29 cellular contexts compared by ENCODE assay signal in the genomic region with DNA sequence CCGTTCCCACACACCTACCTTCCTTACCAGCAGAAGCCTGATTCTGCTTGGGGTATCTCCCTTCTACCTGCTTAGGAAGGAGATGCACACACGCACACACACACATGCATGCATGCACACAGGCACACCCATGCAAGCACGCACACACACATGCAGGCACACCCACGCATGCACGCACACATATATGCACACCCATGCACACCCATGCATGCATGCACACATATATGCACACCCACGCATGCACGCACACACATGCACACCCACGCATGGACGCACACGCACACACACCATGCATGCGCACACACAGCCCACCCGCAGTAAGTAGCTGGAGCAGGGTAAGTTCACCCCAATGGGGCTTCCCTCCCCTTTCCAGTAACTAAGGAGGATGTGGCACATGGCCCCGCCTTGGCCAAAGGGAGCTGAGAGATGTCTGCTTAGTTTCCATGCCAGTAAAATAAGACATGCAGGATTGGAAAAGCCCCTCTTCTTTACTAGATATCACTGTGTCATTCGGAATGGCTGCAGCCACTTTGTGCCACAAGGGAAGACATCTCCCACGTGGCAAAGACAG. TPM values are rescaled to one million over a fixed set of nuclear protein-coding genes. Genes with fewer than 3 reads are reported as not detected.
DNase-seq lines count a peak whose midpoint lies in the region; FAIRE-seq and TF ChIP-seq lines count a peak whose summit lies in the region.
"Had no signal": no experiment of that assay in that cellular context is flagged by ENCODE, and none has a peak within 500 bp of the region (broad histone marks: within the 10 kb centered on the region; RNA-seq: fewer than 3 reads in every experiment).

No MANE protein-coding gene starts in this region.

- H2BK15ac ChIP-seq in H1 (ENCODE audit: low read length): no peak overlapping the region

- H3K27me3 Mint-ChIP-seq in activated CD4-positive, alpha-beta memory T cell treated with anti-CD3 and anti-CD28 coated beads, Interleukin-2, amount 10 ng/mL, durations not matched to agents 7 days and 5 days: no peaks in the 10 kb centered on the region
- no peaks in the 10 kb centered on the region for H3K27me3 Mint-ChIP-seq in activated CD4-positive, alpha-beta memory T cell treated with anti-CD3 and anti-CD28 coated beads for 36 hours
- no peaks in the 10 kb centered on the region for H3K27me3 Mint-ChIP-seq in T-helper 1 cell treated with Interleukin-12 subunit alpha and Interleukin-12 subunit beta and Interleukin-4 antibody, amounts not matched to agents 30 μg/mL and 1 μg/mL, for 36 hours (ENCODE audit: low read depth)
- H3K27me3 Mint-ChIP-seq: activated T-cell treated with anti-CD3 and anti-CD28 coated beads, Interleukin-2, amount 50 U/mL, for 24 hours; CD8-positive, alpha-beta memory T cell; effector memory CD8-positive, alpha-beta T cell; stimulated activated naive B cell treated with anti-CD40 and anti-IgM and Interleukin-4, amounts not matched to agents 10 μg/mL and 1 μg/mL and 100 μg/mL, for 72 hours had no signal

- H3K9me3 Mint-ChIP-seq in activated CD4-positive, alpha-beta memory T cell treated with anti-CD3 and anti-CD28 coated beads, Interleukin-2, amount 10 ng/mL, durations not matched to agents 7 days and 5 days: peaks cover 2% of the 10 kb centered on the region
- peaks cover 5% of the 10 kb centered on the region for H3K9me3 Mint-ChIP-seq in activated CD4-positive, alpha-beta memory T cell treated with anti-CD3 and anti-CD28 coated beads for 36 hours
- H3K9me3 Mint-ChIP-seq in T-helper 1 cell treated with Interleukin-12 subunit alpha and Interleukin-12 subunit beta and Interleukin-4 antibody, amounts not matched to agents 30 μg/mL and 1 μg/mL, for 36 hours: peaks cover 8% of the 10 kb centered on the region
- H3K9me3 Mint-ChIP-seq: CD8-positive, alpha-beta memory T cell had no signal

- H4K8ac ChIP-seq in H1 (ENCODE audit: extremely low read depth, insufficient read depth, low read length): no peak overlapping the region

- H2AFZ ChIP-seq in H1 (ENCODE audit: low read length): no peak overlapping the region

- CTCF ChIA-PET in activated CD4-positive, alpha-beta memory T cell treated with anti-CD3 and anti-CD28 coated beads, Interleukin-2, amount 10 ng/mL, durations not matched to agents 7 days and 5 days (lab: Charles Lee): interaction anchor here (1.2 kb wide), 1 partner anchor 18 kb away, joined by 3 read pairs; no protein-coding TSS in a partner anchor
- CTCF ChIA-PET in activated CD4-positive, alpha-beta memory T cell treated with anti-CD3 and anti-CD28 coated beads for 36 hours (lab: Charles Lee): no interaction called here
- CTCF ChIA-PET in H1 (lab: Charles Lee; ENCODE audit: partially characterized antibody): interaction anchor here (0.5 kb wide), 1 partner anchor 161 kb away, joined by 3 read pairs; no protein-coding TSS in a partner anchor

- H2BK5ac ChIP-seq in H1 (ENCODE audit: low read depth, low read length): peak overlapping the region; percentile 18; the same call in 1 of the 2 replicates

- H3K27ac ChIP-seq in H1 (ENCODE audit: low read depth, low read length): no peak overlapping the region
- H3K27ac ChIP-seq: cardiac muscle cell had no signal

- TF ChIP-seq EP300 in H1 (IDR thresholded peaks at IDR 0.05; ENCODE audit: borderline replicate concordance in 1 of 2, low read depth in 2 of 2, low read length in 2 of 2): no peak

- no peak overlapping the region for H2BK120ac ChIP-seq in H1 (replicated peaks; ENCODE audit: low read depth, low read length)

- no peak for TF ChIP-seq POLR2A in H1 (IDR thresholded peaks at IDR 0.05; ENCODE audit: control extremely low read depth in 1 of 2, low read depth in 2 of 2, low read length in 2 of 2)

- H2BK12ac ChIP-seq in H1 (ENCODE audit: low read depth, low read length): no peak overlapping the region

- intact Hi-C loops in activated CD4-positive, alpha-beta memory T cell treated with anti-CD3 and anti-CD28 coated beads for 36 hours (cut with micrococcal nuclease): no loop called here
- intact Hi-C loops in posterior vena cava (cut with DNase I): no loop called here

- peaks cover 41% of the 10 kb centered on the region for H3K4me1 Mint-ChIP-seq in activated CD4-positive, alpha-beta memory T cell treated with anti-CD3 and anti-CD28 coated beads, Interleukin-2, amount 10 ng/mL, durations not matched to agents 7 days and 5 days
- H3K4me1 Mint-ChIP-seq in activated CD4-positive, alpha-beta memory T cell treated with anti-CD3 and anti-CD28 coated beads for 36 hours (ENCODE audit: low read depth): peaks cover 38% of the 10 kb centered on the region
- peaks cover 41% of the 10 kb centered on the region for H3K4me1 Mint-ChIP-seq in T-helper 1 cell treated with Interleukin-12 subunit alpha and Interleukin-12 subunit beta and Interleukin-4 antibody, amounts not matched to agents 30 μg/mL and 1 μg/mL, for 36 hours (ENCODE audit: low read depth)

- no peak for TF ChIP-seq CTCF in H1 (IDR thresholded peaks at IDR 0.05; ENCODE audit: control extremely low read depth in 1 of 3, insufficient read depth in 1 of 3, low read depth in 1 of 3, low read length in 3 of 3)

- no peak overlapping the region for H2BK20ac ChIP-seq in H1 (ENCODE audit: low read length)

- H4K5ac ChIP-seq in H1 (ENCODE audit: insufficient read length, low read depth, low read length): no peak overlapping the region

- H3K4me3 ChIP-seq in H1 (ENCODE audit: extremely low read depth in 1 of 4, insufficient read depth in 2 of 4, low read depth in 3 of 4, low read length in 4 of 4): no peak overlapping the region
- H3K4me3 ChIP-seq: cardiac muscle cell, lung, mucosa of descending colon had no signal

- FAIRE-seq in H1 (lab: Jason Lieb, UNC): no peak
- FAIRE-seq: A204.1 had no signal

- H3K79me1 ChIP-seq in H1 (ENCODE audit: low read depth, low read length): no peaks in the 10 kb centered on the region

- H3K4ac ChIP-seq in H1 (replicated peaks; ENCODE audit: insufficient read length, low read depth, low read length): no peak overlapping the region

- H3K4me1 ChIP-seq in H1 (replicated peaks in 1 of 4; ENCODE audit: control insufficient read depth in 3 of 4, insufficient read depth in 4 of 4, low read length in 3 of 4): peaks cover 0 to 5% (median 3%) of the 10 kb centered on the region in 4 experiments; a peak in 4 of 7 replicates

- H4K20me1 ChIP-seq in H1 (replicated peaks in 1 of 2; ENCODE audit: control insufficient read depth in 1 of 2, insufficient read depth in 2 of 2, low read length in 2 of 2): peaks cover 2% of the 10 kb centered on the region in 2 experiments

- no peak overlapping the region for H3K23ac ChIP-seq in H1 (ENCODE audit: insufficient read length)

- H3K36me3 Mint-ChIP-seq in activated CD4-positive, alpha-beta memory T cell treated with anti-CD3 and anti-CD28 coated beads, Interleukin-2, amount 10 ng/mL, durations not matched to agents 7 days and 5 days (ENCODE audit: low read depth): peaks cover 13% of the 10 kb centered on the region
- peaks cover 3% of the 10 kb centered on the region for H3K36me3 Mint-ChIP-seq in activated CD4-positive, alpha-beta memory T cell treated with anti-CD3 and anti-CD28 coated beads for 36 hours
- H3K36me3 Mint-ChIP-seq in T-helper 1 cell treated with Interleukin-12 subunit alpha and Interleukin-12 subunit beta and Interleukin-4 antibody, amounts not matched to agents 30 μg/mL and 1 μg/mL, for 36 hours (ENCODE audit: low read depth): peaks cover 5% of the 10 kb centered on the region
- H3K36me3 Mint-ChIP-seq: CD8-positive, alpha-beta memory T cell had no signal

- no peak overlapping the region for H3K4me3 Mint-ChIP-seq in activated CD4-positive, alpha-beta memory T cell treated with anti-CD3 and anti-CD28 coated beads, Interleukin-2, amount 10 ng/mL, durations not matched to agents 7 days and 5 days
- no peak overlapping the region for H3K4me3 Mint-ChIP-seq in activated CD4-positive, alpha-beta memory T cell treated with anti-CD3 and anti-CD28 coated beads for 36 hours
- peak overlapping the region; percentile 63 for H3K4me3 Mint-ChIP-seq in T-helper 1 cell treated with Interleukin-12 subunit alpha and Interleukin-12 subunit beta and Interleukin-4 antibody, amounts not matched to agents 30 μg/mL and 1 μg/mL, for 36 hours
- H3K4me3 Mint-ChIP-seq: neural crest cell; stimulated activated naive B cell treated with anti-CD40 and anti-IgM and Interleukin-4, amounts not matched to agents 10 μg/mL and 1 μg/mL and 100 μg/mL, for 72 hours had no signal

- H2AK5ac ChIP-seq in H1 (ENCODE audit: low read depth, low read length): no peak overlapping the region

- DNase-seq in activated CD4-positive, alpha-beta memory T cell treated with anti-CD3 and anti-CD28 coated beads, Interleukin-2, amount 10 ng/mL, durations not matched to agents 7 days and 5 days: peak; percentile 31
- no peak for DNase-seq in activated CD4-positive, alpha-beta memory T cell treated with anti-CD3 and anti-CD28 coated beads for 36 hours
- DNase-seq in H1 (ENCODE audit: low read depth in 1 of 2, low spot score in 2 of 2): no peak
- DNase-seq in posterior vena cava (ENCODE audit: low spot score): peak; percentile 45
- no peak for DNase-seq in stimulated activated CD4-positive, alpha-beta T cell treated with anti-CD3 and anti-CD28 coated beads, Interleukin-4, amount 100 ng/mL, for 4 hours
- no peak for DNase-seq in NCI-H1105 (lab: John Stamatoyannopoulos, UW)
- no peak for DNase-seq in AG20443 (ENCODE audit: low spot score)
- DNase-seq: activated naive CD4-positive, alpha-beta T cell; activated T-cell treated with anti-CD3 and anti-CD28 coated beads, Interleukin-2, amount 50 U/mL, for 24 hours; AML-193; aorta; CD8-positive, alpha-beta memory T cell; effector memory CD8-positive, alpha-beta T cell; erythroblast; mucosa of descending colon; NCI-H1092; NCI-H1930; NCI-H526 treated with DMSO at 0.1 percent for 48 hours; Right ventricle myocardium superior; stimulated activated CD4-positive, alpha-beta T cell treated with anti-CD3 and anti-CD28 coated beads, Interleukin-12 subunit alpha, Interleukin-12 subunit beta, amount 100 ng/mL, for 4 hours; stimulated activated CD4-positive, alpha-beta T cell treated with anti-CD3 and anti-CD28 coated beads, Interleukin-4, amount 100 ng/mL, for 1 hour; stimulated activated naive B cell treated with anti-CD40 and anti-IgM and Interleukin-4, amounts not matched to agents 10 μg/mL and 1 μg/mL and 100 μg/mL, for 72 hours; T1000 had no signal

- no peak for TF ChIP-seq RAD21 in H1 (IDR thresholded peaks at IDR 0.05 in 1 of 2, conservative IDR thresholded peaks at IDR 0.05 in 1 of 2; ENCODE audit: low read depth in 2 of 2, low read length in 2 of 2)

- 88% methylated on average over 15 of the region's 15 CpGs; no CpG with 5 or more reads in 1 of the 2 experiments for WGBS in H1 (ENCODE audit: extremely low coverage in 1 of 2, insufficient coverage in 1 of 2, insufficient read length in 1 of 2, insufficient replicate concordance in 2 of 2, low coverage in 1 of 2, low lambda C conversion rate in 2 of 2, missing lambda C conversion rate in 1 of 2), 2 experiments

- H3K14ac ChIP-seq in H1 (ENCODE audit: insufficient read length): no peak overlapping the region

- no peaks in the 10 kb centered on the region for H3K36me3 ChIP-seq in H1 (ENCODE audit: control insufficient read depth in 2 of 4, insufficient read depth in 4 of 4, low read length in 3 of 4)
- H3K36me3 ChIP-seq: cardiac muscle cell had no signal

- H4K91ac ChIP-seq in H1 (replicated peaks; ENCODE audit: insufficient read length, low read length): no peak overlapping the region

- no peaks in the 10 kb centered on the region for H3K23me2 ChIP-seq in H1 (ENCODE audit: low read depth, low read length)

- no peak overlapping the region for H3K56ac ChIP-seq in H1 (replicated peaks; ENCODE audit: insufficient read length, low read depth, low read length)

- POLR2A ChIA-PET in activated CD4-positive, alpha-beta memory T cell treated with anti-CD3 and anti-CD28 coated beads, Interleukin-2, amount 10 ng/mL, durations not matched to agents 7 days and 5 days (lab: Charles Lee): interaction anchor here (1.4 kb wide), 1 partner anchor 33 kb away, joined by 3 read pairs; no protein-coding TSS in a partner anchor
- POLR2A ChIA-PET in activated CD4-positive, alpha-beta memory T cell treated with anti-CD3 and anti-CD28 coated beads for 36 hours (lab: Charles Lee): no interaction called here
- POLR2A ChIA-PET in H1 (lab: Charles Lee; ENCODE audit: partially characterized antibody): no interaction called here

- no peak overlapping the region for H3K9ac ChIP-seq in H1 (replicated peaks in 1 of 4; ENCODE audit: extremely low read depth in 1 of 4, low read depth in 3 of 4, low read length in 3 of 4)

- no peaks in the 10 kb centered on the region for H3K79me2 ChIP-seq in H1 (ENCODE audit: control insufficient read depth in 1 of 2, insufficient read depth in 2 of 2, low read length in 2 of 2)

- no peak overlapping the region for H3K27ac Mint-ChIP-seq in activated CD4-positive, alpha-beta memory T cell treated with anti-CD3 and anti-CD28 coated beads, Interleukin-2, amount 10 ng/mL, durations not matched to agents 7 days and 5 days
- no peak overlapping the region for H3K27ac Mint-ChIP-seq in activated CD4-positive, alpha-beta memory T cell treated with anti-CD3 and anti-CD28 coated beads for 36 hours
- peak overlapping the region; percentile 70 for H3K27ac Mint-ChIP-seq in T-helper 1 cell treated with Interleukin-12 subunit alpha and Interleukin-12 subunit beta and Interleukin-4 antibody, amounts not matched to agents 30 μg/mL and 1 μg/mL, for 36 hours
- H3K27ac Mint-ChIP-seq: activated T-cell treated with anti-CD3 and anti-CD28 coated beads, Interleukin-2, amount 50 U/mL, for 24 hours; progenitor cell of endocrine pancreas; stimulated activated naive B cell treated with anti-CD40 and anti-IgM and Interleukin-4, amounts not matched to agents 10 μg/mL and 1 μg/mL and 100 μg/mL, for 72 hours had no signal

- H3K18ac ChIP-seq in H1 (ENCODE audit: extremely low read depth, low read length): peak overlapping the region; percentile 5; the same call in 1 of the 2 replicates

- no peaks in the 10 kb centered on the region for H3K9me3 ChIP-seq in H1 (ENCODE audit: insufficient read depth in 2 of 2, low read depth in 1 of 2, low read length in 1 of 2)
- H3K9me3 ChIP-seq: mucosa of descending colon had no signal

- H3K27me3 ChIP-seq in H1 (replicated peaks in 1 of 4; ENCODE audit: control insufficient read depth in 3 of 4, extremely low read depth in 1 of 4, insufficient read depth in 3 of 4, low read length in 3 of 4): no peaks in the 10 kb centered on the region
- H3K27me3 ChIP-seq: cardiac muscle cell had no signal

- H3K4me2 ChIP-seq in H1 (ENCODE audit: insufficient read depth in 1 of 2, low read depth in 2 of 2, low read length in 2 of 2): no peak overlapping the region

RNA-seq across cellular contexts. Expression of a gene that starts 33.7 kb away (rescaled TPM):
- 1 to 10 TPM; 9.0 to 9.5 TPM for total RNA-seq in activated CD4-positive, alpha-beta memory T cell treated with anti-CD3 and anti-CD28 coated beads, Interleukin-2, amount 10 ng/mL, durations not matched to agents 7 days and 5 days
- total RNA-seq in activated CD4-positive, alpha-beta memory T cell treated with anti-CD3 and anti-CD28 coated beads for 36 hours: 1 to 10 TPM; 3.8 to 4.9 TPM
- 13.1 and 13.4 TPM in 2 replicates for total RNA-seq in H1 (2021; fragmentation: NEBNext Ultra II Directional; extraction: Animal tissue kit (Norgen Biotek cat#: 25700))
- polyA plus RNA-seq in H1 (2011; rRNA removed): 5.4 and 10.5 TPM in 2 replicates
- 4.9 TPM for polyA plus RNA-seq in H1 (2011; cell fraction: cytosol; rRNA removed)
- 11.9 TPM for polyA plus RNA-seq in H1 (2011; cell fraction: nucleus; rRNA removed)
- polyA plus RNA-seq in H1 (2012, experiment 1 of 2): 5.1 to 6.7 TPM (median 5.5 TPM) in 4 replicates
- polyA plus RNA-seq in H1 (2012, experiment 2 of 2): 4.0 TPM
- polyA plus RNA-seq in H1 (2013, experiment 1 of 2): 9.1 TPM
- 10.1 TPM for polyA plus RNA-seq in H1 (2013, experiment 2 of 2)
- 8.1 and 11.4 TPM in 2 replicates for polyA minus RNA-seq in H1 (2011; rRNA and poly(A)+ RNA removed)
- polyA minus RNA-seq in H1 (2011; cell fraction: cytosol; rRNA and poly(A)+ RNA removed): 21.2 TPM
- polyA minus RNA-seq in H1 (2011; cell fraction: nucleus; rRNA and poly(A)+ RNA removed): 9.9 TPM
- 10 to 100 TPM; 20.8 to 20.9 TPM for total RNA-seq in posterior vena cava

Comparison
In these comparisons a context has a peak if more than half of its experiments do, and no peak if none do; other contexts are left out.
1. DNase-seq: peak in activated CD4-positive, alpha-beta memory T cell treated with anti-CD3 and anti-CD28 coated beads, Interleukin-2, amount 10 ng/mL, durations not matched to agents 7 days and 5 days (single experiment) and posterior vena cava (single experiment); none in activated CD4-positive, alpha-beta memory T cell treated with anti-CD3 and anti-CD28 coated beads for 36 hours (single experiment), H1 (0 of 2), stimulated activated CD4-positive, alpha-beta T cell treated with anti-CD3 and anti-CD28 coated beads, Interleukin-4, amount 100 ng/mL, for 4 hours (0 of 2), NCI-H1105 (single experiment) and AG20443 (single experiment).